11 cellular contexts compared by ENCODE assay signal in genomic region chr6:3592371-3592941, GRCh38.
A peak's percentile ranks its signal among the peaks of the same experiment; 100 is the strongest.
DNase-seq lines count a peak whose midpoint lies in the region; ATAC-seq and TF ChIP-seq lines count a peak whose summit lies in the region.
"Had no signal": no experiment of that assay in that cellular context is flagged by ENCODE, and none has a peak within 500 bp of the region (broad histone marks: within the 10 kb centered on the region; RNA-seq: fewer than 3 reads in every experiment).

No MANE protein-coding gene starts in this region.

- no peaks in the 10 kb centered on the region for H3K79me2 ChIP-seq in fibroblast of lung (ENCODE audit: control insufficient read depth, insufficient read depth, low read length)

- POLR2A ChIA-PET in HEK293 (lab: Yijun Ruan, JAX), result interaction anchor here (0.6 kb wide), 1 partner anchor 18 kb away, joined by 3 read pairs; no protein-coding TSS in a partner anchor
- POLR2A ChIA-PET in activated CD4-positive, alpha-beta memory T cell treated with anti-CD3 and anti-CD28 coated beads, Interleukin-2, amount 10 ng/mL, durations not matched to agents 7 days and 5 days (lab: Charles Lee), result no interaction called here

- H3K36me3 ChIP-seq in HEK293 (ENCODE audit: control insufficient read depth in 2 of 2, insufficient read depth in 1 of 2, low read length in 2 of 2) (no peaks in the 10 kb centered on the region), RWPE2 (ENCODE audit: low read depth) (no peaks in the 10 kb centered on the region), fibroblast of lung (ENCODE audit: control insufficient read depth, insufficient read depth, low read length) (no peaks in the 10 kb centered on the region)

- H3K27me3 ChIP-seq in RWPE2 (ENCODE audit: insufficient read depth, poor library complexity, severe bottlenecking) (no peaks in the 10 kb centered on the region), fibroblast of lung (ENCODE audit: control insufficient read depth, insufficient read depth, low read length) (no peaks in the 10 kb centered on the region)

- H3K9ac ChIP-seq in fibroblast of lung (ENCODE audit: insufficient read depth, low read length), result no peak overlapping the region

- ATAC-seq in RWPE2 (ENCODE audit: low read depth), result peak; percentile 99
- no peak for ATAC-seq in activated CD8-positive, alpha-beta memory T cell treated with anti-CD3 and anti-CD28 coated beads, Interleukin-2, amount 10 ng/mL, durations not matched to agents 7 days and 5 days
- ATAC-seq in HG03175 (IDR thresholded peaks at IDR 0.05; ENCODE audit: unreplicated experiment), result no peak
- no peak for ATAC-seq in HG02798 (IDR thresholded peaks at IDR 0.05; ENCODE audit: poor library complexity, unreplicated experiment)

- H3K4me1 Mint-ChIP-seq in activated CD8-positive, alpha-beta memory T cell treated with anti-CD3 and anti-CD28 coated beads, Interleukin-2, amount 10 ng/mL, durations not matched to agents 7 days and 5 days, result peaks cover 4% of the 10 kb centered on the region
- H3K4me1 Mint-ChIP-seq in activated CD4-positive, alpha-beta memory T cell treated with anti-CD3 and anti-CD28 coated beads, Interleukin-2, amount 10 ng/mL, durations not matched to agents 7 days and 5 days, result no peaks in the 10 kb centered on the region
- H3K4me1 Mint-ChIP-seq: endodermal cell had no signal

- DNase-seq in RWPE2 (ENCODE audit: low spot score), result peak; percentile 81
- peak; percentile 93 to 94 for DNase-seq in fibroblast of lung (ENCODE audit: low read depth in 2 of 2)
- DNase-seq in stromal cell of bone marrow (ENCODE audit: low read depth), result peak; percentile 93
- no peak for DNase-seq in activated CD8-positive, alpha-beta memory T cell treated with anti-CD3 and anti-CD28 coated beads, Interleukin-2, amount 10 ng/mL, durations not matched to agents 7 days and 5 days
- DNase-seq in activated CD4-positive, alpha-beta memory T cell treated with anti-CD3 and anti-CD28 coated beads, Interleukin-2, amount 10 ng/mL, durations not matched to agents 7 days and 5 days, result no peak
- DNase-seq: activated CD4-positive, alpha-beta T cell treated with anti-CD3 and anti-CD28 coated beads, Interleukin-2, amount 50 U/mL, for 4 hours; endodermal cell had no signal

- H3K36me3 Mint-ChIP-seq in activated CD8-positive, alpha-beta memory T cell treated with anti-CD3 and anti-CD28 coated beads, Interleukin-2, amount 10 ng/mL, durations not matched to agents 7 days and 5 days, result no peaks in the 10 kb centered on the region
- H3K36me3 Mint-ChIP-seq in activated CD4-positive, alpha-beta memory T cell treated with anti-CD3 and anti-CD28 coated beads, Interleukin-2, amount 10 ng/mL, durations not matched to agents 7 days and 5 days (ENCODE audit: low read depth), result no peaks in the 10 kb centered on the region

- no peak overlapping the region for H3K27ac Mint-ChIP-seq in activated CD8-positive, alpha-beta memory T cell treated with anti-CD3 and anti-CD28 coated beads, Interleukin-2, amount 10 ng/mL, durations not matched to agents 7 days and 5 days
- H3K27ac Mint-ChIP-seq in activated CD4-positive, alpha-beta memory T cell treated with anti-CD3 and anti-CD28 coated beads, Interleukin-2, amount 10 ng/mL, durations not matched to agents 7 days and 5 days, result no peak overlapping the region
- H3K27ac Mint-ChIP-seq: endodermal cell, nephron had no signal

- CTCF ChIA-PET in HEK293 (lab: Yijun Ruan, JAX), result interaction anchor here (0.8 kb wide), 1 partner anchor 11 kb away, joined by 4 read pairs; no protein-coding TSS in a partner anchor
- CTCF ChIA-PET in activated CD8-positive, alpha-beta memory T cell treated with anti-CD3 and anti-CD28 coated beads, Interleukin-2, amount 10 ng/mL, durations not matched to agents 7 days and 5 days (lab: Charles Lee), result no interaction called here
- CTCF ChIA-PET in activated CD4-positive, alpha-beta memory T cell treated with anti-CD3 and anti-CD28 coated beads, Interleukin-2, amount 10 ng/mL, durations not matched to agents 7 days and 5 days (lab: Charles Lee), result no interaction called here

- H3K4me1 ChIP-seq in HEK293 (ENCODE audit: control insufficient read depth, insufficient read depth, low read length) (no peaks in the 10 kb centered on the region), RWPE2 (ENCODE audit: insufficient read depth, poor library complexity, severe bottlenecking) (peaks cover 25% of the 10 kb centered on the region), fibroblast of lung (ENCODE audit: control insufficient read depth, extremely low read depth, insufficient read depth, low read length) (peaks cover 2% of the 10 kb centered on the region)

- no peaks in the 10 kb centered on the region for H3K9me3 Mint-ChIP-seq in activated CD8-positive, alpha-beta memory T cell treated with anti-CD3 and anti-CD28 coated beads, Interleukin-2, amount 10 ng/mL, durations not matched to agents 7 days and 5 days (ENCODE audit: low read depth)
- H3K9me3 Mint-ChIP-seq in activated CD4-positive, alpha-beta memory T cell treated with anti-CD3 and anti-CD28 coated beads, Interleukin-2, amount 10 ng/mL, durations not matched to agents 7 days and 5 days, result no peaks in the 10 kb centered on the region
- H3K9me3 Mint-ChIP-seq: nephron had no signal

- peaks cover 14% of the 10 kb centered on the region for H3K27me3 Mint-ChIP-seq in activated CD8-positive, alpha-beta memory T cell treated with anti-CD3 and anti-CD28 coated beads, Interleukin-2, amount 10 ng/mL, durations not matched to agents 7 days and 5 days
- peaks cover 16% of the 10 kb centered on the region for H3K27me3 Mint-ChIP-seq in activated CD4-positive, alpha-beta memory T cell treated with anti-CD3 and anti-CD28 coated beads, Interleukin-2, amount 10 ng/mL, durations not matched to agents 7 days and 5 days

- H3K9me3 ChIP-seq in HEK293 (ENCODE audit: control insufficient read depth, insufficient read depth, low read depth, low read length) (no peaks in the 10 kb centered on the region), RWPE2 (ENCODE audit: severe bottlenecking) (peaks cover 3% of the 10 kb centered on the region), fibroblast of lung (ENCODE audit: control insufficient read depth, insufficient read depth, low read depth, low read length) (no peaks in the 10 kb centered on the region)

- H3K4me3 ChIP-seq in HEK293 (ENCODE audit: low read depth, low read length) (no peak overlapping the region), RWPE2 (ENCODE audit: severe bottlenecking) (no peak overlapping the region), fibroblast of lung (replicated peaks in 1 of 4; ENCODE audit: control extremely low read depth in 1 of 4, insufficient read depth in 1 of 4, low read depth in 3 of 4, low read length in 4 of 4) (no peak overlapping the region)

- no peak for TF ChIP-seq CTCF in HEK293 (tag by site-specific recombination; IDR thresholded peaks at IDR 0.05)
- no peak for TF ChIP-seq CTCF in RWPE2 (IDR thresholded peaks at IDR 0.05; ENCODE audit: poor library complexity, severe bottlenecking)
- no peak for TF ChIP-seq CTCF in fibroblast of lung (conservative IDR thresholded peaks at IDR 0.05 in 1 of 2, IDR thresholded peaks at IDR 0.05 in 1 of 2; ENCODE audit: low read depth in 1 of 2, low read length in 2 of 2)

- H3K4me3 Mint-ChIP-seq in activated CD8-positive, alpha-beta memory T cell treated with anti-CD3 and anti-CD28 coated beads, Interleukin-2, amount 10 ng/mL, durations not matched to agents 7 days and 5 days, result no peak overlapping the region
- no peak overlapping the region for H3K4me3 Mint-ChIP-seq in activated CD4-positive, alpha-beta memory T cell treated with anti-CD3 and anti-CD28 coated beads, Interleukin-2, amount 10 ng/mL, durations not matched to agents 7 days and 5 days
- H3K4me3 Mint-ChIP-seq: endodermal cell, nephron had no signal

- H2AFZ ChIP-seq in fibroblast of lung (ENCODE audit: low read length), result no peak overlapping the region

- peak overlapping the region; percentile 11 for H3K4me2 ChIP-seq in fibroblast of lung (ENCODE audit: extremely low read depth, insufficient read depth, low read length)

- H4K20me1 ChIP-seq in fibroblast of lung (ENCODE audit: control insufficient read depth, extremely low read depth, insufficient read depth, low read length), result no peaks in the 10 kb centered on the region

- no peak overlapping the region for H3K27ac ChIP-seq in HEK293 (ENCODE audit: extremely low read depth, low read depth, low read length)
- peak overlapping the region; percentile 87 for H3K27ac ChIP-seq in RWPE2 (ENCODE audit: poor library complexity, severe bottlenecking)
- H3K27ac ChIP-seq in fibroblast of lung (ENCODE audit: insufficient read depth, low read length), result peak overlapping the region; percentile 27

TF ChIP-seq in HEK293, 187 proteins besides CTCF, POLR2A, EP300 and RAD21 (continues in another document):
- TF ChIP-seq ZNF518A (tag by site-specific recombination; conservative IDR thresholded peaks at IDR 0.05; ENCODE audit: low read depth), result peak; percentile 23; the same call in 1 of the 2 replicates

Comparison
In these comparisons a context has a peak if more than half of its experiments do, and no peak if none do; other contexts are left out.
1. DNase-seq: peak in RWPE2 (single experiment), fibroblast of lung (2 of 2) and stromal cell of bone marrow (single experiment); none in activated CD8-positive, alpha-beta memory T cell treated with anti-CD3 and anti-CD28 coated beads, Interleukin-2, amount 10 ng/mL, durations not matched to agents 7 days and 5 days (single experiment) and activated CD4-positive, alpha-beta memory T cell treated with anti-CD3 and anti-CD28 coated beads, Interleukin-2, amount 10 ng/mL, durations not matched to agents 7 days and 5 days (single experiment).